Comparison of ENCODE assay signal across 21 cellular contexts in genomic region chr6:133948472-133948871, GRCh38. TPM values are rescaled to one million over a fixed set of nuclear protein-coding genes. Genes with fewer than 3 reads are reported as not detected.
"Had no signal": no experiment of that assay in that cellular context is flagged by ENCODE, and none has a peak within 500 bp of the region (broad histone marks: within the 10 kb centered on the region; RNA-seq: fewer than 3 reads in every experiment).

No MANE protein-coding gene starts in this region.

- H3K27ac ChIP-seq: epithelial cell of prostate, esophagus muscularis mucosa, gastrocnemius medialis, heart right ventricle, left ventricle myocardium inferior, upper lobe of left lung, uterus had no signal

- H3K36me3 Mint-ChIP-seq: natural killer cell treated with Interleukin-12 subunit alpha and Interleukin-12 subunit beta and Interleukin-15 and Interleukin-18, amount 100 ng/mL, for 72 hours had no signal

- H3K27me3 ChIP-seq: esophagus muscularis mucosa, gastrocnemius medialis, heart right ventricle, pancreas, upper lobe of left lung, uterus had no signal

- H3K9me3 ChIP-seq: esophagus muscularis mucosa, gastrocnemius medialis, heart right ventricle, left ventricle myocardium inferior, pancreas, upper lobe of left lung, uterus had no signal

- H3K4me3 Mint-ChIP-seq: dendritic cell treated with granulocyte-macrophage colony-stimulating factor and Interleukin-4, amounts not matched to agents 40 ng/mL and 50 ng/mL, for 4 days; effector memory CD8-positive, alpha-beta T cell; natural killer cell treated with Interleukin-12 subunit alpha and Interleukin-12 subunit beta and Interleukin-15 and Interleukin-18, amount 100 ng/mL, for 72 hours had no signal

- DNase-seq: effector memory CD8-positive, alpha-beta T cell; gastrocnemius medialis; heart right ventricle; hypothalamus; left cardiac atrium; left ventricle myocardium inferior; mesenchymal stem cell; midbrain; occipital lobe; right cardiac atrium; small intestine; stimulated activated CD4-positive, alpha-beta T cell treated with anti-CD3 and anti-CD28 coated beads, Interleukin-12 subunit alpha, Interleukin-12 subunit beta, amount 100 ng/mL, for 4 hours; stimulated activated naive CD4-positive, alpha-beta T cell; upper lobe of left lung; uterus had no signal

- ATAC-seq: effector memory CD8-positive, alpha-beta T cell; gastrocnemius medialis; heart right ventricle; left cardiac atrium; natural killer cell treated with Interleukin-12 subunit alpha and Interleukin-12 subunit beta and Interleukin-15 and Interleukin-18, amount 100 ng/mL, for 72 hours; right cardiac atrium had no signal

- H3K9me3 Mint-ChIP-seq: dendritic cell treated with granulocyte-macrophage colony-stimulating factor and Interleukin-4, amounts not matched to agents 40 ng/mL and 50 ng/mL, for 4 days; effector memory CD8-positive, alpha-beta T cell; natural killer cell treated with Interleukin-12 subunit alpha and Interleukin-12 subunit beta and Interleukin-15 and Interleukin-18, amount 100 ng/mL, for 72 hours had no signal

- H3K27ac Mint-ChIP-seq: dendritic cell treated with granulocyte-macrophage colony-stimulating factor and Interleukin-4, amounts not matched to agents 40 ng/mL and 50 ng/mL, for 4 days; effector memory CD8-positive, alpha-beta T cell; natural killer cell treated with Interleukin-12 subunit alpha and Interleukin-12 subunit beta and Interleukin-15 and Interleukin-18, amount 100 ng/mL, for 72 hours; progenitor cell of endocrine pancreas had no signal

RNA-seq across cellular contexts. Expression of gene TCF21, which starts 59.6 kb away (rescaled TPM):
- total RNA-seq: natural killer cell treated with Interleukin-12 subunit alpha and Interleukin-12 subunit beta and Interleukin-15 and Interleukin-18, amount 100 ng/mL, for 72 hours; occipital lobe; progenitor cell of endocrine pancreas had no signal
